ENCODE assay signal across 2 cellular contexts in the genomic region with DNA sequence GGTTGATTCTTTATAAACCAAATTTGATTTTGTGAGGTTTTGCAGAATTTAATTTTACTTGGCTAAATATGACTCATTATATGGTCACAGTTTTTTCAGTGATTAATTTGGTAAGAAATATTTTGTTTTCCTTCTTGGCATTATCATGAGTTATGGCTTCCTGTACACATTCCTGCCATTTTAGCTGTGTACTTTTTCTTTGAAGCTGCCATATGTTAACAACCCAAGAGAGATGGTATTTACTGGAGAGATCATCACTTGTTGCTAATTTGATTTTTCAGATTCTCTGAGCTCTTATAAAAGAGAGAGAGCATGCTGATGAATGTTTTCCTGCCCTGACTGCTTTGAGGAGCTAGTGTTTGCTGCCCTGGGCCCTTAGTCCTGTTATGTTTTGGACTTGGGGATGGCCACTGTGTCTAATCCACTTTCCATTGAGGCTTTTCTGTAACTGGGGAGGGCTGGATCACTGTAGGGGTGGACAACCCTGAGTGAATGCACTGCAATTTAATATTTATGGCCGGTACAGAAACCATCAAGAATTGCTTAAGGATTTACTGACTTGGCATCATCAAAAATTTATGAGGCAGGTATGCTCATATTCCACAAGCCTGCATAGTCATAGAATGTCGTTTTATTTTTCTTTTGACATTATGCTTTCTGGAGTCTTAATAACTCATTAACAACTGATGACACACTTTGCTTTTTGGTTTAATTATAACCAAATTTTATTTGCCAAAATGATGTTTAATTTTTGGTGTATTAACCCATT.
TF ChIP-seq lines count a peak whose summit lies in the region.

No MANE protein-coding gene starts in this region.

TF ChIP-seq in HCT116, 20 proteins besides CTCF, POLR2A, EP300 and RAD21:
- TF ChIP-seq FOSL1 (IDR thresholded peaks at IDR 0.05; ENCODE audit: low read depth) (peak; percentile 53; the same call in 1 of the 2 replicates), ATF3 (IDR thresholded peaks at IDR 0.05) (no peak), JUND (IDR thresholded peaks at IDR 0.05) (peak; percentile 29; the same call in 1 of the 2 replicates), MAX (IDR thresholded peaks at IDR 0.05) (no peak)

TF ChIP-seq in SK-N-SH, 30 proteins besides CTCF, POLR2A, EP300 and RAD21:
- TF ChIP-seq, protein P1, sequence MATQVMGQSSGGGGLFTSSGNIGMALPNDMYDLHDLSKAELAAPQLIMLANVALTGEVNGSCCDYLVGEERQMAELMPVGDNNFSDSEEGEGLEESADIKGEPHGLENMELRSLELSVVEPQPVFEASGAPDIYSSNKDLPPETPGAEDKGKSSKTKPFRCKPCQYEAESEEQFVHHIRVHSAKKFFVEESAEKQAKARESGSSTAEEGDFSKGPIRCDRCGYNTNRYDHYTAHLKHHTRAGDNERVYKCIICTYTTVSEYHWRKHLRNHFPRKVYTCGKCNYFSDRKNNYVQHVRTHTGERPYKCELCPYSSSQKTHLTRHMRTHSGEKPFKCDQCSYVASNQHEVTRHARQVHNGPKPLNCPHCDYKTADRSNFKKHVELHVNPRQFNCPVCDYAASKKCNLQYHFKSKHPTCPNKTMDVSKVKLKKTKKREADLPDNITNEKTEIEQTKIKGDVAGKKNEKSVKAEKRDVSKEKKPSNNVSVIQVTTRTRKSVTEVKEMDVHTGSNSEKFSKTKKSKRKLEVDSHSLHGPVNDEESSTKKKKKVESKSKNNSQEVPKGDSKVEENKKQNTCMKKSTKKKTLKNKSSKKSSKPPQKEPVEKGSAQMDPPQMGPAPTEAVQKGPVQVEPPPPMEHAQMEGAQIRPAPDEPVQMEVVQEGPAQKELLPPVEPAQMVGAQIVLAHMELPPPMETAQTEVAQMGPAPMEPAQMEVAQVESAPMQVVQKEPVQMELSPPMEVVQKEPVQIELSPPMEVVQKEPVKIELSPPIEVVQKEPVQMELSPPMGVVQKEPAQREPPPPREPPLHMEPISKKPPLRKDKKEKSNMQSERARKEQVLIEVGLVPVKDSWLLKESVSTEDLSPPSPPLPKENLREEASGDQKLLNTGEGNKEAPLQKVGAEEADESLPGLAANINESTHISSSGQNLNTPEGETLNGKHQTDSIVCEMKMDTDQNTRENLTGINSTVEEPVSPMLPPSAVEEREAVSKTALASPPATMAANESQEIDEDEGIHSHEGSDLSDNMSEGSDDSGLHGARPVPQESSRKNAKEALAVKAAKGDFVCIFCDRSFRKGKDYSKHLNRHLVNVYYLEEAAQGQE (IDR thresholded peaks at IDR 0.05; ENCODE audit: low read depth, low read length), result no peak
- TF ChIP-seq YY1 (IDR thresholded peaks at IDR 0.05; ENCODE audit: low read depth) (peak; percentile 52; the same call in 1 of the 2 replicates), NFIC (IDR thresholded peaks at IDR 0.05; ENCODE audit: borderline replicate concordance) (peak; percentile 91), FOXM1 (IDR thresholded peaks at IDR 0.05; ENCODE audit: low read depth) (no peak), NRF1 (IDR thresholded peaks at IDR 0.05; ENCODE audit: low read depth, low read length) (no peak), SMC3 (IDR thresholded peaks at IDR 0.05; ENCODE audit: low read depth, low read length) (no peak), TCF12 (IDR thresholded peaks at IDR 0.05) (peak; percentile 96), ELF1 (IDR thresholded peaks at IDR 0.05) (no peak), EZH2phosphoT487 (IDR thresholded peaks at IDR 0.05; ENCODE audit: borderline replicate concordance, low read depth) (no peak), FOSL2 (IDR thresholded peaks at IDR 0.05; ENCODE audit: borderline replicate concordance, low read depth) (peak; percentile 90), CHD2 (IDR thresholded peaks at IDR 0.05; ENCODE audit: low read length, partially characterized antibody) (no peak), RCOR1 (IDR thresholded peaks at IDR 0.05; ENCODE audit: low read length) (no peak), MEF2A (IDR thresholded peaks at IDR 0.05; ENCODE audit: borderline replicate concordance, low read depth) (peak; percentile 74; the same call in 1 of the 2 replicates), TEAD4 (IDR thresholded peaks at IDR 0.05; ENCODE audit: borderline replicate concordance, insufficient read depth) (peak; percentile 86), TAF1 (IDR thresholded peaks at IDR 0.05; ENCODE audit: borderline replicate concordance, low read depth, low read length) (peak; percentile 17; the same call in 1 of the 2 replicates), USF1 (IDR thresholded peaks at IDR 0.05; ENCODE audit: borderline replicate concordance, low read depth) (no peak), SIN3A (IDR thresholded peaks at IDR 0.05; ENCODE audit: borderline replicate concordance, low read depth, low read length) (0 out of 2 replicates have a peak, but pooled peaks have one; percentile 35), GABPA (IDR thresholded peaks at IDR 0.05; ENCODE audit: low read depth) (no peak), POLR2AphosphoS5 (IDR thresholded peaks at IDR 0.05; ENCODE audit: low read depth, low read length) (peak; percentile 77), RXRA (IDR thresholded peaks at IDR 0.05; ENCODE audit: borderline replicate concordance, low read depth) (no peak), MXI1 (IDR thresholded peaks at IDR 0.05; ENCODE audit: low read depth, low read length) (no peak), RFX5 (IDR thresholded peaks at IDR 0.05; ENCODE audit: low read length) (peak; percentile 79; the same call in 1 of the 2 replicates), IRF3 (IDR thresholded peaks at IDR 0.05; ENCODE audit: low read depth, low read length) (no peak), FOXJ3 (CRISPR knock-in tag; IDR thresholded peaks at IDR 0.05) (no peak), MAX (IDR thresholded peaks at IDR 0.05; ENCODE audit: low read depth) (peak; percentile 31; the same call in 1 of the 2 replicates), GATA2 (CRISPR knock-in tag; IDR thresholded peaks at IDR 0.05) (no peak), JUND (IDR thresholded peaks at IDR 0.05) (peak; percentile 92)
- TF ChIP-seq, protein P2, sequence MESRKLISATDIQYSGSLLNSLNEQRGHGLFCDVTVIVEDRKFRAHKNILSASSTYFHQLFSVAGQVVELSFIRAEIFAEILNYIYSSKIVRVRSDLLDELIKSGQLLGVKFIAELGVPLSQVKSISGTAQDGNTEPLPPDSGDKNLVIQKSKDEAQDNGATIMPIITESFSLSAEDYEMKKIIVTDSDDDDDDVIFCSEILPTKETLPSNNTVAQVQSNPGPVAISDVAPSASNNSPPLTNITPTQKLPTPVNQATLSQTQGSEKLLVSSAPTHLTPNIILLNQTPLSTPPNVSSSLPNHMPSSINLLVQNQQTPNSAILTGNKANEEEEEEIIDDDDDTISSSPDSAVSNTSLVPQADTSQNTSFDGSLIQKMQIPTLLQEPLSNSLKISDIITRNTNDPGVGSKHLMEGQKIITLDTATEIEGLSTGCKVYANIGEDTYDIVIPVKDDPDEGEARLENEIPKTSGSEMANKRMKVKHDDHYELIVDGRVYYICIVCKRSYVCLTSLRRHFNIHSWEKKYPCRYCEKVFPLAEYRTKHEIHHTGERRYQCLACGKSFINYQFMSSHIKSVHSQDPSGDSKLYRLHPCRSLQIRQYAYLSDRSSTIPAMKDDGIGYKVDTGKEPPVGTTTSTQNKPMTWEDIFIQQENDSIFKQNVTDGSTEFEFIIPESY (IDR thresholded peaks at IDR 0.05; ENCODE audit: borderline replicate concordance, low read depth), result peak; percentile 34; the same call in 1 of the 2 replicates
- TF ChIP-seq, protein P3, sequence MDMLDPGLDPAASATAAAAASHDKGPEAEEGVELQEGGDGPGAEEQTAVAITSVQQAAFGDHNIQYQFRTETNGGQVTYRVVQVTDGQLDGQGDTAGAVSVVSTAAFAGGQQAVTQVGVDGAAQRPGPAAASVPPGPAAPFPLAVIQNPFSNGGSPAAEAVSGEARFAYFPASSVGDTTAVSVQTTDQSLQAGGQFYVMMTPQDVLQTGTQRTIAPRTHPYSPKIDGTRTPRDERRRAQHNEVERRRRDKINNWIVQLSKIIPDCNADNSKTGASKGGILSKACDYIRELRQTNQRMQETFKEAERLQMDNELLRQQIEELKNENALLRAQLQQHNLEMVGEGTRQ (IDR thresholded peaks at IDR 0.05; ENCODE audit: borderline replicate concordance, low read depth, low read length), result no peak
- TF ChIP-seq, protein P4, sequence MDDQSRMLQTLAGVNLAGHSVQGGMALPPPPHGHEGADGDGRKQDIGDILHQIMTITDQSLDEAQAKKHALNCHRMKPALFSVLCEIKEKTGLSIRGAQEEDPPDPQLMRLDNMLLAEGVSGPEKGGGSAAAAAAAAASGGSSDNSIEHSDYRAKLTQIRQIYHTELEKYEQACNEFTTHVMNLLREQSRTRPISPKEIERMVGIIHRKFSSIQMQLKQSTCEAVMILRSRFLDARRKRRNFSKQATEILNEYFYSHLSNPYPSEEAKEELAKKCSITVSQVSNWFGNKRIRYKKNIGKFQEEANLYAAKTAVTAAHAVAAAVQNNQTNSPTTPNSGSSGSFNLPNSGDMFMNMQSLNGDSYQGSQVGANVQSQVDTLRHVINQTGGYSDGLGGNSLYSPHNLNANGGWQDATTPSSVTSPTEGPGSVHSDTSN (IDR thresholded peaks at IDR 0.05), result peak; percentile 96
